In the genomic region with DNA sequence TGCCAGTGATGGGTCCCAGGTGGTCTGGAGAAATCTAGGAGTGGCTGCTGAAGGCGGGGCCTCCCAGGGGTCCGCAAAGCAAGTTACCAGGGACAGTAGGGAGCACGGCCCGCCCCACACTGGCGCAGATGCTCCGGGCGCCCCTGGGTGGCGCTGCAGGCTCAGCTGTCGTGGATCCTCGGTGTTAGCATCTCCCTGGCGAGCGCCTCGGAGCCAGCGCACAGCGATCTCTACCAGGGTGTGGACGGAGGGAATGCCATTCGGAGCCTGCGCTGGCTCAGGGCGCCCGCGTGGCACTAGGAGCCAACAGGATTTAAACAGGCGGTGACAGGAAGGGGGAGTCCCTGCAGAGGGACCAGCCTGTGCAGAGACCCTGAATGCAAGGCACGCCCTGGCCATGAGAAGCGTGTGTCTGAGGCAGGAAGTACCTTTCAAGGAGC, we compare ENCODE assay signal across 8 cellular contexts. TPM values are rescaled to one million over a fixed set of nuclear protein-coding genes. Genes with fewer than 3 reads are reported as not detected.
A peak's percentile ranks its signal among the peaks of the same experiment; 100 is the strongest.
DNase-seq lines count a peak whose midpoint lies in the region; ATAC-seq, FAIRE-seq and TF ChIP-seq lines count a peak whose summit lies in the region.

No MANE protein-coding gene starts in this region.

- TF ChIP-seq CTCF in WTC11 (IDR thresholded peaks at IDR 0.05) (peak; percentile 87), kidney epithelial cell (IDR thresholded peaks at IDR 0.05; ENCODE audit: insufficient read depth, low read length, poor library complexity, severe bottlenecking) (peak; percentile 94)

- H3K27ac Mint-ChIP-seq in WTC11: no peak overlapping the region
- peak overlapping the region; percentile 74 for H3K27ac Mint-ChIP-seq in central memory CD8-positive, alpha-beta T cell (ENCODE audit: low read depth)

- no peaks in the 10 kb centered on the region for H3K36me3 ChIP-seq in kidney epithelial cell (ENCODE audit: control insufficient read depth, insufficient read depth, low read length)

- H3K4me1 Mint-ChIP-seq in WTC11: peaks cover 18% of the 10 kb centered on the region
- peaks cover 9% of the 10 kb centered on the region for H3K4me1 Mint-ChIP-seq in central memory CD8-positive, alpha-beta T cell

- FAIRE-seq in GM12891 (lab: Jason Lieb, UNC): peak; percentile 72

- peak overlapping the region; percentile 50 for H3K4me3 Mint-ChIP-seq in WTC11
- H3K4me3 Mint-ChIP-seq in central memory CD8-positive, alpha-beta T cell: peak overlapping the region; percentile 52

- H3K36me3 Mint-ChIP-seq in WTC11: no peaks in the 10 kb centered on the region
- peaks cover 3% of the 10 kb centered on the region for H3K36me3 Mint-ChIP-seq in central memory CD8-positive, alpha-beta T cell (ENCODE audit: insufficient read depth)

- H3K9me3 Mint-ChIP-seq in WTC11: no peaks in the 10 kb centered on the region
- H3K9me3 Mint-ChIP-seq in central memory CD8-positive, alpha-beta T cell: no peaks in the 10 kb centered on the region

- DNase-seq in GM12891 (ENCODE audit: insufficient read length, low spot score): peak; percentile 91
- DNase-seq in NCI-H2196 treated with DMSO at 0.1 percent for 48 hours (lab: John Stamatoyannopoulos, UW; ENCODE audit: unreplicated experiment): peak; percentile 16
- DNase-seq in WTC11 (ENCODE audit: low spot score): peak; percentile 92
- peak; percentile 40 to 54 for DNase-seq in central memory CD8-positive, alpha-beta T cell (ENCODE audit: low spot score in 2 of 2)
- no peak for DNase-seq in kidney epithelial cell (ENCODE audit: low read depth)
- peak; percentile 15 to 40 for DNase-seq in stimulated activated CD4-positive, alpha-beta T cell treated with anti-CD3 and anti-CD28 coated beads, Interleukin-1b, Interleukin-23, amount 100 ng/mL, for 1 hour (ENCODE audit: low read depth in 2 of 2)
- DNase-seq in AML-193 (lab: John Stamatoyannopoulos, UW): no peak

- ATAC-seq in HG03064 (IDR thresholded peaks at IDR 0.05; ENCODE audit: low read depth, unreplicated experiment) (peak; percentile 67), WTC11 (peak; percentile 87)
- ATAC-seq in central memory CD8-positive, alpha-beta T cell (replicated peaks; ENCODE audit: extremely low read depth, poor library complexity, severe bottlenecking): peak; percentile 88

- H3K27me3 Mint-ChIP-seq in WTC11 (ENCODE audit: low read depth): peaks cover 9% of the 10 kb centered on the region
- H3K27me3 Mint-ChIP-seq in central memory CD8-positive, alpha-beta T cell: peaks cover 17% of the 10 kb centered on the region

- CTCF ChIA-PET in WTC11 (lab: Charles Lee): interaction anchor here (0.9 to 8.1 kb wide), 18 partner anchors 9 to 442 kb away, joined by 3 to 118 read pairs (median 8); a partner anchor contains a TSS

- H3K4me3 ChIP-seq in kidney epithelial cell (ENCODE audit: low read depth, low read length): no peak overlapping the region

- TF ChIP-seq POLR2A in GM12891 (IDR thresholded peaks at IDR 0.05; ENCODE audit: low read depth, low read length): no peak

- no peaks in the 10 kb centered on the region for H3K27me3 ChIP-seq in kidney epithelial cell (ENCODE audit: control insufficient read depth, insufficient read depth, low read length)

- POLR2A ChIA-PET in WTC11 (lab: Charles Lee): no interaction called here

TF ChIP-seq in GM12891, 5 proteins besides CTCF, POLR2A, EP300 and RAD21:
- TF ChIP-seq POU2F2 (IDR thresholded peaks at IDR 0.05; ENCODE audit: low read depth, low read length): no peak
- no peak for TF ChIP-seq PAX5 (IDR thresholded peaks at IDR 0.05; ENCODE audit: insufficient read depth, low read length, severe bottlenecking)
- no peak for TF ChIP-seq POLR2AphosphoS5 (IDR thresholded peaks at IDR 0.05; ENCODE audit: low read depth, low read length)
- TF ChIP-seq SPI1 (IDR thresholded peaks at IDR 0.05; ENCODE audit: low read depth, low read length): no peak
- TF ChIP-seq TAF1 (IDR thresholded peaks at IDR 0.05; ENCODE audit: low read depth, low read length): no peak

TF ChIP-seq in WTC11, 78 proteins besides CTCF, POLR2A, EP300 and RAD21:
- TF ChIP-seq KAT7 (CRISPR knock-in tag; IDR thresholded peaks at IDR 0.05; ENCODE audit: borderline replicate concordance) (no peak), ZNF416 (CRISPR knock-in tag; IDR thresholded peaks at IDR 0.05) (0 out of 2 replicates have a peak, but pooled peaks have one; percentile 35), SMAD3 (CRISPR knock-in tag; IDR thresholded peaks at IDR 0.05; ENCODE audit: borderline replicate concordance) (0 out of 2 replicates have a peak, but pooled peaks have one; percentile 1), ETV6 (CRISPR knock-in tag; IDR thresholded peaks at IDR 0.05) (peak; percentile 10; the same call in 1 of the 2 replicates), ZNF232 (CRISPR knock-in tag; IDR thresholded peaks at IDR 0.05) (no peak)
- TF ChIP-seq, protein P1, sequence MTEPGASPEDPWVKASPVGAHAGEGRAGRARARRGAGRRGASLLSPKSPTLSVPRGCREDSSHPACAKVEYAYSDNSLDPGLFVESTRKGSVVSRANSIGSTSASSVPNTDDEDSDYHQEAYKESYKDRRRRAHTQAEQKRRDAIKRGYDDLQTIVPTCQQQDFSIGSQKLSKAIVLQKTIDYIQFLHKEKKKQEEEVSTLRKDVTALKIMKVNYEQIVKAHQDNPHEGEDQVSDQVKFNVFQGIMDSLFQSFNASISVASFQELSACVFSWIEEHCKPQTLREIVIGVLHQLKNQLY (CRISPR knock-in tag; IDR thresholded peaks at IDR 0.05): no peak
- TF ChIP-seq, protein P2, sequence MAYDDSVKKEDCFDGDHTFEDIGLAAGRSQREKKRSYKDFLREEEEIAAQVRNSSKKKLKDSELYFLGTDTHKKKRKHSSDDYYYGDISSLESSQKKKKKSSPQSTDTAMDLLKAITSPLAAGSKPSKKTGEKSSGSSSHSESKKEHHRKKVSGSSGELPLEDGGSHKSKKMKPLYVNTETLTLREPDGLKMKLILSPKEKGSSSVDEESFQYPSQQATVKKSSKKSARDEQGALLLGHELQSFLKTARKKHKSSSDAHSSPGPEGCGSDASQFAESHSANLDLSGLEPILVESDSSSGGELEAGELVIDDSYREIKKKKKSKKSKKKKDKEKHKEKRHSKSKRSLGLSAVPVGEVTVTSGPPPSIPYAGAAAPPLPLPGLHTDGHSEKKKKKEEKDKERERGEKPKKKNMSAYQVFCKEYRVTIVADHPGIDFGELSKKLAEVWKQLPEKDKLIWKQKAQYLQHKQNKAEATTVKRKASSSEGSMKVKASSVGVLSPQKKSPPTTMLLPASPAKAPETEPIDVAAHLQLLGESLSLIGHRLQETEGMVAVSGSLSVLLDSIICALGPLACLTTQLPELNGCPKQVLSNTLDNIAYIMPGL (CRISPR knock-in tag; IDR thresholded peaks at IDR 0.05): peak; percentile 69; the same call in 1 of the 2 replicates
- TF ChIP-seq, protein P3, sequence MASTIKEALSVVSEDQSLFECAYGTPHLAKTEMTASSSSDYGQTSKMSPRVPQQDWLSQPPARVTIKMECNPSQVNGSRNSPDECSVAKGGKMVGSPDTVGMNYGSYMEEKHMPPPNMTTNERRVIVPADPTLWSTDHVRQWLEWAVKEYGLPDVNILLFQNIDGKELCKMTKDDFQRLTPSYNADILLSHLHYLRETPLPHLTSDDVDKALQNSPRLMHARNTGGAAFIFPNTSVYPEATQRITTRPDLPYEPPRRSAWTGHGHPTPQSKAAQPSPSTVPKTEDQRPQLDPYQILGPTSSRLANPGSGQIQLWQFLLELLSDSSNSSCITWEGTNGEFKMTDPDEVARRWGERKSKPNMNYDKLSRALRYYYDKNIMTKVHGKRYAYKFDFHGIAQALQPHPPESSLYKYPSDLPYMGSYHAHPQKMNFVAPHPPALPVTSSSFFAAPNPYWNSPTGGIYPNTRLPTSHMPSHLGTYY (CRISPR knock-in tag; IDR thresholded peaks at IDR 0.05): no peak
- TF ChIP-seq, protein P4, sequence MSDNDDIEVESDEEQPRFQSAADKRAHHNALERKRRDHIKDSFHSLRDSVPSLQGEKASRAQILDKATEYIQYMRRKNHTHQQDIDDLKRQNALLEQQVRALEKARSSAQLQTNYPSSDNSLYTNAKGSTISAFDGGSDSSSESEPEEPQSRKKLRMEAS (CRISPR knock-in tag; IDR thresholded peaks at IDR 0.05): peak; percentile 70; the same call in 1 of the 2 replicates

RNA-seq across cellular contexts. Expression of a gene that starts 20.2 kb away (rescaled TPM):
- polyA plus RNA-seq in GM12891 (2012; ENCODE audit: low read depth, missing spikeins): 4.0 TPM
- total RNA-seq in WTC11 (2021): 47.4 to 50.0 TPM (median 49.3 TPM) in 3 replicates
- 134 and 152 TPM in 2 replicates for total RNA-seq in kidney epithelial cell

RNA-seq across cellular contexts. Expression of a gene that starts 43.1 kb away (rescaled TPM):
- polyA plus RNA-seq in GM12891 (2012; ENCODE audit: low read depth, missing spikeins): 85.3 TPM
- 416 to 423 TPM (median 422 TPM) in 3 replicates for total RNA-seq in WTC11 (2021)
- 222 and 235 TPM in 2 replicates for total RNA-seq in kidney epithelial cell

RNA-seq across cellular contexts. Expression of a gene that starts 46.2 kb away (rescaled TPM):
- polyA plus RNA-seq in GM12891 (2012; ENCODE audit: low read depth, missing spikeins): 0.12 TPM
- total RNA-seq in WTC11 (2021) (7.2 to 11.1 TPM (median 8.9 TPM) in 3 replicates), kidney epithelial cell (5.2 and 9.9 TPM in 2 replicates)

RNA-seq across cellular contexts. Expression of a gene that starts 54.4 kb away (rescaled TPM):
- polyA plus RNA-seq in GM12891 (2012; ENCODE audit: low read depth, missing spikeins): 9.4 TPM
- total RNA-seq in WTC11 (2021) (105 to 108 TPM (median 105 TPM) in 3 replicates), kidney epithelial cell (94.5 and 96.3 TPM in 2 replicates)

Comparison
In these comparisons a context has a peak if more than half of its experiments do, and no peak if none do; other contexts are left out.
1. DNase-seq: peak in GM12891 (single experiment), NCI-H2196 treated with DMSO at 0.1 percent for 48 hours (single experiment), WTC11 (single experiment), central memory CD8-positive, alpha-beta T cell (2 of 2) and stimulated activated CD4-positive, alpha-beta T cell treated with anti-CD3 and anti-CD28 coated beads, Interleukin-1b, Interleukin-23, amount 100 ng/mL, for 1 hour (2 of 2); none in kidney epithelial cell (single experiment) and AML-193 (0 of 2).
2. Peak in every context shown above with its lines, with median percentiles within 50 percentile points of each other: ATAC-seq.